In the genomic region with DNA sequence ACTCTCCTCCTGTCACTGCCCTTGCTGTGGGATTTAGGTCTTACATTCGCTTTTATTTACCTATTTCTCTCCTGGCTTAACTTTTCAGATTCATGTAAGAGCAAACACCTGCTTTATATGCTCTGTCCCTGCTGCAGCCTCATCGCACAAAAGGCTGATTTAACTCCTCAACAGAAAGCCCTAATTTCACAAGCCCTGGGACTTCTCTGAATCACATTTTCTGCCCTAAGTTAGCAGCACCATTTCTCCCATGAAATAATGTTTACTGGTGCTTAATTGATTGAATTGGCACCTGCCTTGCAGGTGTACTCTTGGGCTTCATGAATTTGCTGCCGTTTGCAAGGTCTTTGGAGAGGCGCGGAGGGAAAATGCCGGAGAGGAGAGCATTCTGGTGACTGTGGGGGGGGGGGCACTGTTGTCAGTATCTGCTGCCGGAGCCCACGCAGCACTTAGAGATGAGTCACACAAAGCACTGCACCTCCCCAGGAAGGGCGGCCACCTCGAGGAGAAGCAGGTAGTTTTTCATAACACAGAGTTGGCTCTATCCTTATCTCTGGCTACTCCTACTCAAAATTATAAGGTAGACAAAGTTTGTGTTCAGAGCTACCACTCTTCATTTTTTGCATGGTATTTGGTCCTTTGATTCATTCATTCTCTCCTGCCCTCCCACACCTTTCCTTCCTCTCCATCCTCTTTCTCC, we compare ENCODE assay signal across 11 cellular contexts.
A peak's percentile ranks its signal among the peaks of the same experiment; 100 is the strongest.
DNase-seq lines count a peak whose midpoint lies in the region; ATAC-seq and TF ChIP-seq lines count a peak whose summit lies in the region.
"Had no signal": no experiment of that assay in that cellular context is flagged by ENCODE, and none has a peak within 500 bp of the region (broad histone marks: within the 10 kb centered on the region; RNA-seq: fewer than 3 reads in every experiment).

No MANE protein-coding gene starts in this region.

- H3K27me3 ChIP-seq in BE2C (no peaks in the 10 kb centered on the region), adipocyte (replicated peaks; ENCODE audit: control insufficient read depth, insufficient read depth, low read length) (no peaks in the 10 kb centered on the region)
- H3K27me3 ChIP-seq: gastrocnemius medialis had no signal

- TF ChIP-seq CTCF in BE2C (IDR thresholded peaks at IDR 0.05; ENCODE audit: low read depth, low read length) (no peak), mesothelial cell of epicardium (IDR thresholded peaks at IDR 0.05; ENCODE audit: unreplicated experiment) (no peak)

- H3K4me3 ChIP-seq in BE2C (ENCODE audit: low read depth, low read length) = peak overlapping the region; percentile 40
- peak overlapping the region; percentile 60 for H3K4me3 ChIP-seq in adipocyte (ENCODE audit: low read length)
- H3K4me3 ChIP-seq: gastrocnemius medialis had no signal

- peak overlapping the region; percentile 27 for H3K27ac Mint-ChIP-seq in mesothelial cell of epicardium
- H3K27ac Mint-ChIP-seq: activated naive CD4-positive, alpha-beta T cell treated with anti-CD3 and anti-CD28 coated beads, Interleukin-2, amount 50 U/mL, for 72 hours had no signal

- no peaks in the 10 kb centered on the region for H3K9me3 ChIP-seq in BE2C
- H3K9me3 ChIP-seq in adipocyte (ENCODE audit: control insufficient read depth, low read length) = no peaks in the 10 kb centered on the region
- H3K9me3 ChIP-seq: gastrocnemius medialis had no signal

- H3K9me3 Mint-ChIP-seq in mesothelial cell of epicardium = no peaks in the 10 kb centered on the region
- H3K9me3 Mint-ChIP-seq: activated naive CD4-positive, alpha-beta T cell treated with anti-CD3 and anti-CD28 coated beads, Interleukin-2, amount 50 U/mL, for 72 hours had no signal

- no peak for ATAC-seq in HG03039 (IDR thresholded peaks at IDR 0.05; ENCODE audit: unreplicated experiment)
- ATAC-seq: activated naive CD4-positive, alpha-beta T cell treated with anti-CD3 and anti-CD28 coated beads, Interleukin-2, amount 50 U/mL, for 72 hours had no signal

- peaks cover 2% of the 10 kb centered on the region for H3K27me3 Mint-ChIP-seq in mesothelial cell of epicardium (ENCODE audit: low read depth)

- DNase-seq in BE2C = peak; percentile 51
- DNase-seq in NCI-H1105 (lab: John Stamatoyannopoulos, UW) = peak; percentile 14
- peak; percentile 12 for DNase-seq in adipocyte (ENCODE audit: low read depth)
- DNase-seq in mesothelial cell of epicardium (ENCODE audit: low spot score in 2 of 2, unreplicated experiment in 2 of 2) = no peak
- DNase-seq in activated CD4-positive, CD25-positive, alpha-beta regulatory T cell treated with anti-CD3 and anti-CD28 coated beads, Interleukin-2, amount 50 U/mL, for 72 hours = no peak
- no peak for DNase-seq in SHP77 treated with DMSO at 0.1 percent for 48 hours (lab: John Stamatoyannopoulos, UW)
- no peak for DNase-seq in ecto neural progenitor cell (ENCODE audit: low spot score)
- DNase-seq: DND-41 had no signal

- no peaks in the 10 kb centered on the region for H3K36me3 Mint-ChIP-seq in mesothelial cell of epicardium
- H3K36me3 Mint-ChIP-seq: activated naive CD4-positive, alpha-beta T cell treated with anti-CD3 and anti-CD28 coated beads, Interleukin-2, amount 50 U/mL, for 72 hours had no signal

- peak overlapping the region; percentile 58 for H3K9ac ChIP-seq in adipocyte (ENCODE audit: low read length)

- peaks cover 24% of the 10 kb centered on the region for H3K4me1 Mint-ChIP-seq in mesothelial cell of epicardium

- H3K36me3 ChIP-seq in BE2C (no peaks in the 10 kb centered on the region), adipocyte (ENCODE audit: control insufficient read depth, insufficient read depth, low read length, severe bottlenecking) (no peaks in the 10 kb centered on the region)
- H3K36me3 ChIP-seq: gastrocnemius medialis had no signal

- peaks cover 17% of the 10 kb centered on the region; the same call in 1 of the 2 replicates for H3K4me1 ChIP-seq in BE2C
- H3K4me1 ChIP-seq in adipocyte (ENCODE audit: control insufficient read depth, insufficient read depth, low read length) = peaks cover 21% of the 10 kb centered on the region

- H3K4me3 Mint-ChIP-seq in mesothelial cell of epicardium = peak overlapping the region; percentile 13

Comparison
In these comparisons a context has a peak if more than half of its experiments do, and no peak if none do; other contexts are left out.
1. DNase-seq: peak in BE2C (single experiment), NCI-H1105 (single experiment) and adipocyte (single experiment); none in mesothelial cell of epicardium (0 of 2), activated CD4-positive, CD25-positive, alpha-beta regulatory T cell treated with anti-CD3 and anti-CD28 coated beads, Interleukin-2, amount 50 U/mL, for 72 hours (single experiment), SHP77 treated with DMSO at 0.1 percent for 48 hours (single experiment) and ecto neural progenitor cell (single experiment).